ENCODE assay signal across 8 cellular contexts in the genomic region with DNA sequence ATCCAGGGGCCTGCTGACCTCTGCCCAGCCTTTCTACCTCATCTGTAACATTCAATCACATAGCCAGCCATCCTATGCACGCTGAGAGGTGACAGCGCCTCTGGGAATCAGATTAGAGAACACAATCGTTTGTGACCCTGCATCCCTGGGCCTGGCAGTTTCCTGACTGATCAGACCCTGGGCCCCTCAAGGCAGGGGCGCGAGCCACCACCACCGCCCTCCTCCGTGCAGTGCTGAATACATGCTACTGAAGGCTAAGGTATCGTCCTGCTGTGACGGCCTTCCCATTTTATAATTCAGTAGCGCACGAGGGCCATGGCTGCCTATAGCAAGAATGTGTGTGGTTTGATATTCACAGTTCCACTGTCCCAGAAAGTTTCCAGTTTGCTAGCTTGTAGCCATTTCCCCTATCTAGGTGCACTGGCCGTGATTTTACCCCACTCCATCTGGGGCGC. TPM values are rescaled to one million over a fixed set of nuclear protein-coding genes. Genes with fewer than 3 reads are reported as not detected.
DNase-seq lines count a peak whose midpoint lies in the region; ATAC-seq and TF ChIP-seq lines count a peak whose summit lies in the region.

No MANE protein-coding gene starts in this region.

- WGBS in heart left ventricle, 4 donors = 23 to 38% (median 34%) methylated on average over 8 to 13 of the region's 13 CpGs
- 16 to 31% (median 23%) methylated on average over 12 to 13 of the region's 13 CpGs for WGBS in stomach, 5 donors

- peak overlapping the region; percentile 90 for H3K4me3 Mint-ChIP-seq in activated naive CD8-positive, alpha-beta T cell treated with anti-CD3 and anti-CD28 coated beads for 36 hours
- peak overlapping the region; percentile 92 to 99 (median 96) for H3K4me3 Mint-ChIP-seq in immature natural killer cell

- H3K36me3 ChIP-seq in heart left ventricle (peaks cover 0 to 21% (median 7%) of the 10 kb centered on the region in 9 donors), stomach (peaks cover 0 to 20% (median 17%) of the 10 kb centered on the region in 4 donors)

- TF ChIP-seq POLR2A in heart left ventricle (IDR thresholded peaks at IDR 0.05) (no peak), stomach (IDR thresholded peaks at IDR 0.05) (no peak)

- peaks cover 8% of the 10 kb centered on the region for H3K27me3 Mint-ChIP-seq in activated naive CD8-positive, alpha-beta T cell treated with anti-CD3 and anti-CD28 coated beads for 36 hours
- H3K27me3 Mint-ChIP-seq in immature natural killer cell (ENCODE audit: low read depth in 3 of 3) = peaks cover 4 to 11% (median 7%) of the 10 kb centered on the region in 3 donors

- TF ChIP-seq CTCF in heart left ventricle (IDR thresholded peaks at IDR 0.05) = no peak
- TF ChIP-seq CTCF in stomach (IDR thresholded peaks at IDR 0.05) = no peak

- H3K9me3 ChIP-seq in heart left ventricle (peaks cover 0 to 3% (median 0%) of the 10 kb centered on the region in 12 donors), stomach (no peaks in the 10 kb centered on the region)

- H3K27ac Mint-ChIP-seq in activated naive CD8-positive, alpha-beta T cell treated with anti-CD3 and anti-CD28 coated beads for 36 hours = peak overlapping the region; percentile 92
- peak overlapping the region; percentile 87 to 97 (median 94) for H3K27ac Mint-ChIP-seq in immature natural killer cell

- H3K9me3 Mint-ChIP-seq in activated naive CD8-positive, alpha-beta T cell treated with anti-CD3 and anti-CD28 coated beads for 36 hours = no peaks in the 10 kb centered on the region
- H3K9me3 Mint-ChIP-seq in immature natural killer cell = no peaks in the 10 kb centered on the region

- H3K4me1 ChIP-seq in heart left ventricle (peaks cover 0 to 20% (median 12%) of the 10 kb centered on the region in 12 donors), stomach (peaks cover 10 to 31% (median 25%) of the 10 kb centered on the region in 4 donors)

- intact Hi-C loops in heart left ventricle (cut with DNase I) = loop anchor here in 2 of 10 donors (5.0 to 10.0 kb wide), 3 partner anchors 586 to 1169 kb away; a partner anchor contains a TSS
- intact Hi-C loops in Right ventricle myocardium inferior (cut with DNase I) = no loop called here
- intact Hi-C loops in stomach (cut with DNase I; ENCODE audit: low total_unique reads) = no loop called here

- H3K27me3 ChIP-seq in heart left ventricle = no peaks in the 10 kb centered on the region
- no peaks in the 10 kb centered on the region for H3K27me3 ChIP-seq in stomach

- no peak for TF ChIP-seq EP300 in stomach (IDR thresholded peaks at IDR 0.05)

- ATAC-seq in heart left ventricle (no peak), Right ventricle myocardium inferior (no peak), HG02981 (IDR thresholded peaks at IDR 0.05; ENCODE audit: unreplicated experiment) (no peak), GM21723 (IDR thresholded peaks at IDR 0.05; ENCODE audit: unreplicated experiment) (no peak)

- H3K36me3 Mint-ChIP-seq in activated naive CD8-positive, alpha-beta T cell treated with anti-CD3 and anti-CD28 coated beads for 36 hours = peaks cover 2% of the 10 kb centered on the region
- peaks cover 9 to 18% (median 10%) of the 10 kb centered on the region in 3 donors for H3K36me3 Mint-ChIP-seq in immature natural killer cell

- H3K4me3 ChIP-seq in heart left ventricle (peak overlapping the region; percentile 27 to 96 (median 76)), stomach (peak overlapping the region; percentile 54 to 98 (median 90))

- no peak for DNase-seq in heart left ventricle
- no peak for DNase-seq in Right ventricle myocardium inferior (ENCODE audit: missing footprints)
- DNase-seq in activated naive CD8-positive, alpha-beta T cell treated with anti-CD3 and anti-CD28 coated beads for 36 hours = no peak
- DNase-seq in immature natural killer cell = no peak
- DNase-seq in stomach = no peak
- no peak for DNase-seq in NOMO-1 treated with DMSO at 0.1 percent for 48 hours (lab: John Stamatoyannopoulos, UW; ENCODE audit: unreplicated experiment)

- H3K27ac ChIP-seq in heart left ventricle (peak overlapping the region in 7 of 12 donors; percentile 42 to 92 (median 73)), stomach (peak overlapping the region; percentile 65 to 98 (median 94))

- H3K4me1 Mint-ChIP-seq in activated naive CD8-positive, alpha-beta T cell treated with anti-CD3 and anti-CD28 coated beads for 36 hours = peaks cover 23% of the 10 kb centered on the region
- H3K4me1 Mint-ChIP-seq in immature natural killer cell = peaks cover 23 to 30% of the 10 kb centered on the region in 2 donors

RNA-seq across cellular contexts. Expression of a gene that starts 1.2 kb away (rescaled TPM):
- total RNA-seq in heart left ventricle (10 to 100 TPM in 1 of 9 donors, 1 to 10 TPM in 8; 3.6 to 10.3 (median 6.4) TPM), Right ventricle myocardium inferior (9.9 TPM), stomach (10 to 100 TPM in 3 of 5 donors, 1 to 10 TPM in 2; 5.8 to 38.9 (median 21.4) TPM)
- polyA plus RNA-seq in heart left ventricle (1 to 10 TPM; 2.4 to 3.8 TPM), immature natural killer cell (1 to 10 TPM; 2.2 to 6.5 (median 5.8) TPM), stomach (1 to 10 TPM; 5.4 to 8.2 (median 8.1) TPM)
- total RNA-seq in activated naive CD8-positive, alpha-beta T cell treated with anti-CD3 and anti-CD28 coated beads for 36 hours = 10 to 100 TPM; 13.4 to 16.8 TPM
